In the genomic region with DNA sequence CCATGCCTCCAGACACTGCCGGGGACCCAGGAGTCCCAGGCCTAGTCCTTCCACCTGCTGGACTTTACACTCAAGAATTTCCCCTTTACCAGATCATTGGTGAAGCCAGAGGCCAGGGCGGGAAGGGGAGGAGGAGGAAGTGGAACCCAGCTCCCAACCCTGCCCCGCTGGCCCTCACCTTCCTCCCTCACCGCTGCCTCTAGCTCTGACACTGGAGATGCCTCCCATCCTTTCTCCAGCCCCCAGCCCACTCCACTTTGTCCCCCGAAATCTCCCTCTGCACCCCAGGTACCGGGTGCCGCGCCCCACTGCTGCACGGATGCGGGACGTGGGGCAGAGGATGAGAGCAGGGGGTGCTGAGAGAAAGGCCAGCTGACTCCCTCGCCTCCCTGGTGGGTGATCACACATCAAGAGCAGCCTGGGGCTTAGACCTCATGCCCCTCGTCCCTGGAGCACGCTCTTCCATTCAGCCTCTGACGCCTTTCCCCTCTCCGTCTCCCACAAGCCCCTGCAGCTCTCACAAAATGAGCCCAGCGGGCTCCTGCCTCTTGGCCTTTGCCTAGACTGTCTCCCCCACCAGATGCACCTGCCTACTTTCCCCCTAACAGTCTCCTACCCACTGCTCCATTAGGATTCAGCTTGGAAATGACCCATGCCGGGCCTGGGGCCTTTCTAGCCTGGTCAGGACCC, we compare ENCODE assay signal across 1 cellular context.
TF ChIP-seq lines count a peak whose summit lies in the region.

A gene with protein sequence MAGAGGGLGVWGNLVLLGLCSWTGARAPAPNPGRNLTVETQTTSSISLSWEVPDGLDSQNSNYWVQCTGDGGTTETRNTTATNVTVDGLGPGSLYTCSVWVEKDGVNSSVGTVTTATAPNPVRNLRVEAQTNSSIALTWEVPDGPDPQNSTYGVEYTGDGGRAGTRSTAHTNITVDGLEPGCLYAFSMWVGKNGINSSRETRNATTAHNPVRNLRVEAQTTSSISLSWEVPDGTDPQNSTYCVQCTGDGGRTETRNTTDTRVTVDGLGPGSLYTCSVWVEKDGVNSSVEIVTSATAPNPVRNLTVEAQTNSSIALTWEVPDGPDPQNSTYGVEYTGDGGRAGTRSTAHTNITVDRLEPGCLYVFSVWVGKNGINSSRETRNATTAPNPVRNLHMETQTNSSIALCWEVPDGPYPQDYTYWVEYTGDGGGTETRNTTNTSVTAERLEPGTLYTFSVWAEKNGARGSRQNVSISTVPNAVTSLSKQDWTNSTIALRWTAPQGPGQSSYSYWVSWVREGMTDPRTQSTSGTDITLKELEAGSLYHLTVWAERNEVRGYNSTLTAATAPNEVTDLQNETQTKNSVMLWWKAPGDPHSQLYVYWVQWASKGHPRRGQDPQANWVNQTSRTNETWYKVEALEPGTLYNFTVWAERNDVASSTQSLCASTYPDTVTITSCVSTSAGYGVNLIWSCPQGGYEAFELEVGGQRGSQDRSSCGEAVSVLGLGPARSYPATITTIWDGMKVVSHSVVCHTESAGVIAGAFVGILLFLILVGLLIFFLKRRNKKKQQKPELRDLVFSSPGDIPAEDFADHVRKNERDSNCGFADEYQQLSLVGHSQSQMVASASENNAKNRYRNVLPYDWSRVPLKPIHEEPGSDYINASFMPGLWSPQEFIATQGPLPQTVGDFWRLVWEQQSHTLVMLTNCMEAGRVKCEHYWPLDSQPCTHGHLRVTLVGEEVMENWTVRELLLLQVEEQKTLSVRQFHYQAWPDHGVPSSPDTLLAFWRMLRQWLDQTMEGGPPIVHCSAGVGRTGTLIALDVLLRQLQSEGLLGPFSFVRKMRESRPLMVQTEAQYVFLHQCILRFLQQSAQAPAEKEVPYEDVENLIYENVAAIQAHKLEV (minus strand): TSS at position 72 of the 690 bp plus-strand sequence. CDS start 68 bp downstream, at position 4.

TF ChIP-seq in HepG2, 621 proteins besides CTCF, POLR2A, EP300 and RAD21 (continued from another document and continues in another):
- TF ChIP-seq ZBTB38 (CRISPR knock-in tag; IDR thresholded peaks at IDR 0.05) (peak; percentile 32; the same call in 1 of the 2 replicates), SRSF9 (IDR thresholded peaks at IDR 0.05; ENCODE audit: borderline replicate concordance, insufficient read depth, low read depth, low read length, poor library complexity, severe bottlenecking) (no peak), ZNF891 (CRISPR knock-in tag; IDR thresholded peaks at IDR 0.05) (no peak), POLR2AphosphoS5 (IDR thresholded peaks at IDR 0.05; ENCODE audit: low read depth, low read length) (0 out of 2 replicates have a peak, but pooled peaks have one; percentile 25), HNRNPL (IDR thresholded peaks at IDR 0.05; ENCODE audit: low read depth, low read length) (0 out of 2 replicates have a peak, but pooled peaks have one; percentile 32), NFIC (IDR thresholded peaks at IDR 0.05; ENCODE audit: low read length) (no peak), SRSF4 (IDR thresholded peaks at IDR 0.05; ENCODE audit: low read depth, low read length, poor library complexity, severe bottlenecking) (no peak), ZSCAN31 (CRISPR knock-in tag; IDR thresholded peaks at IDR 0.05; ENCODE audit: low read depth) (peak; percentile 74; the same call in 1 of the 2 replicates), YY1 (IDR thresholded peaks at IDR 0.05; ENCODE audit: insufficient read depth, insufficient replicate concordance, low read depth, low read length) (no peak), ZKSCAN8 (CRISPR knock-in tag; IDR thresholded peaks at IDR 0.05; ENCODE audit: borderline replicate concordance) (no peak), ZNF550 (CRISPR knock-in tag; IDR thresholded peaks at IDR 0.05; ENCODE audit: borderline replicate concordance) (no peak), ZKSCAN1 (IDR thresholded peaks at IDR 0.05; ENCODE audit: low read length) (no peak), HHEX (CRISPR knock-in tag; IDR thresholded peaks at IDR 0.05) (no peak), ZBTB21 (CRISPR knock-in tag; IDR thresholded peaks at IDR 0.05) (no peak), PHF8 (CRISPR knock-in tag; IDR thresholded peaks at IDR 0.05) (0 out of 2 replicates have a peak, but pooled peaks have one; percentile 12), HDAC2 (CRISPR knock-in tag; IDR thresholded peaks at IDR 0.05) (no peak), ZFYVE20 (CRISPR knock-in tag; IDR thresholded peaks at IDR 0.05; ENCODE audit: borderline replicate concordance, low read depth) (no peak), HOXA7 (CRISPR knock-in tag; IDR thresholded peaks at IDR 0.05) (no peak), NRL (CRISPR knock-in tag; IDR thresholded peaks at IDR 0.05; ENCODE audit: borderline replicate concordance) (peak; percentile 88; the same call in 1 of the 2 replicates), ARNT (IDR thresholded peaks at IDR 0.05) (no peak), HDAC1 (CRISPR knock-in tag; IDR thresholded peaks at IDR 0.05) (0 out of 2 replicates have a peak, but pooled peaks have one; percentile 29), ISX (CRISPR knock-in tag; conservative IDR thresholded peaks at IDR 0.05) (no peak), FOSL2 (CRISPR knock-in tag; IDR thresholded peaks at IDR 0.05) (no peak), ZNF839 (CRISPR knock-in tag; IDR thresholded peaks at IDR 0.05; ENCODE audit: borderline replicate concordance) (no peak), TSC22D2 (CRISPR knock-in tag; IDR thresholded peaks at IDR 0.05; ENCODE audit: borderline replicate concordance) (0 out of 2 replicates have a peak, but pooled peaks have one; percentile 19), NKX3-1 (CRISPR knock-in tag; IDR thresholded peaks at IDR 0.05) (no peak), MEIS1 (CRISPR knock-in tag; IDR thresholded peaks at IDR 0.05; ENCODE audit: borderline replicate concordance) (no peak), DR1 (CRISPR knock-in tag; IDR thresholded peaks at IDR 0.05) (no peak), CREM (IDR thresholded peaks at IDR 0.05) (no peak; the same call in 1 of the 2 replicates), CREM (CRISPR knock-in tag; IDR thresholded peaks at IDR 0.05) (no peak), ZNF878 (CRISPR knock-in tag; IDR thresholded peaks at IDR 0.05) (0 out of 2 replicates have a peak, but pooled peaks have one; percentile 24), CENPX (CRISPR knock-in tag; IDR thresholded peaks at IDR 0.05) (no peak), FOXA1 (IDR thresholded peaks at IDR 0.05) (no peak), FOXA1 (CRISPR knock-in tag; IDR thresholded peaks at IDR 0.05) (no peak), KLF12 (CRISPR knock-in tag; IDR thresholded peaks at IDR 0.05; ENCODE audit: borderline replicate concordance) (0 out of 2 replicates have a peak, but pooled peaks have one; percentile 36)
- TF ChIP-seq, protein P1, sequence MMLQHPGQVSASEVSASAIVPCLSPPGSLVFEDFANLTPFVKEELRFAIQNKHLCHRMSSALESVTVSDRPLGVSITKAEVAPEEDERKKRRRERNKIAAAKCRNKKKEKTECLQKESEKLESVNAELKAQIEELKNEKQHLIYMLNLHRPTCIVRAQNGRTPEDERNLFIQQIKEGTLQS (CRISPR knock-in tag; IDR thresholded peaks at IDR 0.05) = no peak
- TF ChIP-seq, protein P2, sequence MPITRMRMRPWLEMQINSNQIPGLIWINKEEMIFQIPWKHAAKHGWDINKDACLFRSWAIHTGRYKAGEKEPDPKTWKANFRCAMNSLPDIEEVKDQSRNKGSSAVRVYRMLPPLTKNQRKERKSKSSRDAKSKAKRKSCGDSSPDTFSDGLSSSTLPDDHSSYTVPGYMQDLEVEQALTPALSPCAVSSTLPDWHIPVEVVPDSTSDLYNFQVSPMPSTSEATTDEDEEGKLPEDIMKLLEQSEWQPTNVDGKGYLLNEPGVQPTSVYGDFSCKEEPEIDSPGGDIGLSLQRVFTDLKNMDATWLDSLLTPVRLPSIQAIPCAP (CRISPR knock-in tag; IDR thresholded peaks at IDR 0.05; ENCODE audit: low read depth) = 0 out of 2 replicates have a peak, but pooled peaks have one; percentile 33
- TF ChIP-seq, protein P3, sequence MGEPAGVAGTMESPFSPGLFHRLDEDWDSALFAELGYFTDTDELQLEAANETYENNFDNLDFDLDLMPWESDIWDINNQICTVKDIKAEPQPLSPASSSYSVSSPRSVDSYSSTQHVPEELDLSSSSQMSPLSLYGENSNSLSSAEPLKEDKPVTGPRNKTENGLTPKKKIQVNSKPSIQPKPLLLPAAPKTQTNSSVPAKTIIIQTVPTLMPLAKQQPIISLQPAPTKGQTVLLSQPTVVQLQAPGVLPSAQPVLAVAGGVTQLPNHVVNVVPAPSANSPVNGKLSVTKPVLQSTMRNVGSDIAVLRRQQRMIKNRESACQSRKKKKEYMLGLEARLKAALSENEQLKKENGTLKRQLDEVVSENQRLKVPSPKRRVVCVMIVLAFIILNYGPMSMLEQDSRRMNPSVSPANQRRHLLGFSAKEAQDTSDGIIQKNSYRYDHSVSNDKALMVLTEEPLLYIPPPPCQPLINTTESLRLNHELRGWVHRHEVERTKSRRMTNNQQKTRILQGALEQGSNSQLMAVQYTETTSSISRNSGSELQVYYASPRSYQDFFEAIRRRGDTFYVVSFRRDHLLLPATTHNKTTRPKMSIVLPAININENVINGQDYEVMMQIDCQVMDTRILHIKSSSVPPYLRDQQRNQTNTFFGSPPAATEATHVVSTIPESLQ (CRISPR knock-in tag; conservative IDR thresholded peaks at IDR 0.05) = no peak
- TF ChIP-seq, protein P4, sequence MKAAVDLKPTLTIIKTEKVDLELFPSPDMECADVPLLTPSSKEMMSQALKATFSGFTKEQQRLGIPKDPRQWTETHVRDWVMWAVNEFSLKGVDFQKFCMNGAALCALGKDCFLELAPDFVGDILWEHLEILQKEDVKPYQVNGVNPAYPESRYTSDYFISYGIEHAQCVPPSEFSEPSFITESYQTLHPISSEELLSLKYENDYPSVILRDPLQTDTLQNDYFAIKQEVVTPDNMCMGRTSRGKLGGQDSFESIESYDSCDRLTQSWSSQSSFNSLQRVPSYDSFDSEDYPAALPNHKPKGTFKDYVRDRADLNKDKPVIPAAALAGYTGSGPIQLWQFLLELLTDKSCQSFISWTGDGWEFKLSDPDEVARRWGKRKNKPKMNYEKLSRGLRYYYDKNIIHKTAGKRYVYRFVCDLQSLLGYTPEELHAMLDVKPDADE (CRISPR knock-in tag; IDR thresholded peaks at IDR 0.05) = no peak
- TF ChIP-seq, protein P5, sequence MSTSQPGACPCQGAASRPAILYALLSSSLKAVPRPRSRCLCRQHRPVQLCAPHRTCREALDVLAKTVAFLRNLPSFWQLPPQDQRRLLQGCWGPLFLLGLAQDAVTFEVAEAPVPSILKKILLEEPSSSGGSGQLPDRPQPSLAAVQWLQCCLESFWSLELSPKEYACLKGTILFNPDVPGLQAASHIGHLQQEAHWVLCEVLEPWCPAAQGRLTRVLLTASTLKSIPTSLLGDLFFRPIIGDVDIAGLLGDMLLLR (CRISPR knock-in tag; IDR thresholded peaks at IDR 0.05) = no peak; the same call in 1 of the 2 replicates
- TF ChIP-seq, protein P6, sequence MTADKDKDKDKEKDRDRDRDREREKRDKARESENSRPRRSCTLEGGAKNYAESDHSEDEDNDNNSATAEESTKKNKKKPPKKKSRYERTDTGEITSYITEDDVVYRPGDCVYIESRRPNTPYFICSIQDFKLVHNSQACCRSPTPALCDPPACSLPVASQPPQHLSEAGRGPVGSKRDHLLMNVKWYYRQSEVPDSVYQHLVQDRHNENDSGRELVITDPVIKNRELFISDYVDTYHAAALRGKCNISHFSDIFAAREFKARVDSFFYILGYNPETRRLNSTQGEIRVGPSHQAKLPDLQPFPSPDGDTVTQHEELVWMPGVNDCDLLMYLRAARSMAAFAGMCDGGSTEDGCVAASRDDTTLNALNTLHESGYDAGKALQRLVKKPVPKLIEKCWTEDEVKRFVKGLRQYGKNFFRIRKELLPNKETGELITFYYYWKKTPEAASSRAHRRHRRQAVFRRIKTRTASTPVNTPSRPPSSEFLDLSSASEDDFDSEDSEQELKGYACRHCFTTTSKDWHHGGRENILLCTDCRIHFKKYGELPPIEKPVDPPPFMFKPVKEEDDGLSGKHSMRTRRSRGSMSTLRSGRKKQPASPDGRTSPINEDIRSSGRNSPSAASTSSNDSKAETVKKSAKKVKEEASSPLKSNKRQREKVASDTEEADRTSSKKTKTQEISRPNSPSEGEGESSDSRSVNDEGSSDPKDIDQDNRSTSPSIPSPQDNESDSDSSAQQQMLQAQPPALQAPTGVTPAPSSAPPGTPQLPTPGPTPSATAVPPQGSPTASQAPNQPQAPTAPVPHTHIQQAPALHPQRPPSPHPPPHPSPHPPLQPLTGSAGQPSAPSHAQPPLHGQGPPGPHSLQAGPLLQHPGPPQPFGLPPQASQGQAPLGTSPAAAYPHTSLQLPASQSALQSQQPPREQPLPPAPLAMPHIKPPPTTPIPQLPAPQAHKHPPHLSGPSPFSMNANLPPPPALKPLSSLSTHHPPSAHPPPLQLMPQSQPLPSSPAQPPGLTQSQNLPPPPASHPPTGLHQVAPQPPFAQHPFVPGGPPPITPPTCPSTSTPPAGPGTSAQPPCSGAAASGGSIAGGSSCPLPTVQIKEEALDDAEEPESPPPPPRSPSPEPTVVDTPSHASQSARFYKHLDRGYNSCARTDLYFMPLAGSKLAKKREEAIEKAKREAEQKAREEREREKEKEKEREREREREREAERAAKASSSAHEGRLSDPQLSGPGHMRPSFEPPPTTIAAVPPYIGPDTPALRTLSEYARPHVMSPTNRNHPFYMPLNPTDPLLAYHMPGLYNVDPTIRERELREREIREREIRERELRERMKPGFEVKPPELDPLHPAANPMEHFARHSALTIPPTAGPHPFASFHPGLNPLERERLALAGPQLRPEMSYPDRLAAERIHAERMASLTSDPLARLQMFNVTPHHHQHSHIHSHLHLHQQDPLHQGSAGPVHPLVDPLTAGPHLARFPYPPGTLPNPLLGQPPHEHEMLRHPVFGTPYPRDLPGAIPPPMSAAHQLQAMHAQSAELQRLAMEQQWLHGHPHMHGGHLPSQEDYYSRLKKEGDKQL (CRISPR knock-in tag; IDR thresholded peaks at IDR 0.05; ENCODE audit: low read depth) = no peak
- TF ChIP-seq, protein P7, sequence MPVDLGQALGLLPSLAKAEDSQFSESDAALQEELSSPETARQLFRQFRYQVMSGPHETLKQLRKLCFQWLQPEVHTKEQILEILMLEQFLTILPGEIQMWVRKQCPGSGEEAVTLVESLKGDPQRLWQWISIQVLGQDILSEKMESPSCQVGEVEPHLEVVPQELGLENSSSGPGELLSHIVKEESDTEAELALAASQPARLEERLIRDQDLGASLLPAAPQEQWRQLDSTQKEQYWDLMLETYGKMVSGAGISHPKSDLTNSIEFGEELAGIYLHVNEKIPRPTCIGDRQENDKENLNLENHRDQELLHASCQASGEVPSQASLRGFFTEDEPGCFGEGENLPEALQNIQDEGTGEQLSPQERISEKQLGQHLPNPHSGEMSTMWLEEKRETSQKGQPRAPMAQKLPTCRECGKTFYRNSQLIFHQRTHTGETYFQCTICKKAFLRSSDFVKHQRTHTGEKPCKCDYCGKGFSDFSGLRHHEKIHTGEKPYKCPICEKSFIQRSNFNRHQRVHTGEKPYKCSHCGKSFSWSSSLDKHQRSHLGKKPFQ (CRISPR knock-in tag; IDR thresholded peaks at IDR 0.05; ENCODE audit: insufficient replicate concordance) = peak; percentile 80
- TF ChIP-seq, protein P8, sequence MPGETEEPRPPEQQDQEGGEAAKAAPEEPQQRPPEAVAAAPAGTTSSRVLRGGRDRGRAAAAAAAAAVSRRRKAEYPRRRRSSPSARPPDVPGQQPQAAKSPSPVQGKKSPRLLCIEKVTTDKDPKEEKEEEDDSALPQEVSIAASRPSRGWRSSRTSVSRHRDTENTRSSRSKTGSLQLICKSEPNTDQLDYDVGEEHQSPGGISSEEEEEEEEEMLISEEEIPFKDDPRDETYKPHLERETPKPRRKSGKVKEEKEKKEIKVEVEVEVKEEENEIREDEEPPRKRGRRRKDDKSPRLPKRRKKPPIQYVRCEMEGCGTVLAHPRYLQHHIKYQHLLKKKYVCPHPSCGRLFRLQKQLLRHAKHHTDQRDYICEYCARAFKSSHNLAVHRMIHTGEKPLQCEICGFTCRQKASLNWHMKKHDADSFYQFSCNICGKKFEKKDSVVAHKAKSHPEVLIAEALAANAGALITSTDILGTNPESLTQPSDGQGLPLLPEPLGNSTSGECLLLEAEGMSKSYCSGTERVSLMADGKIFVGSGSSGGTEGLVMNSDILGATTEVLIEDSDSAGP (CRISPR knock-in tag; IDR thresholded peaks at IDR 0.05; ENCODE audit: borderline replicate concordance) = peak; percentile 56; the same call in 1 of the 2 replicates
